1 cellular context compared by ENCODE assay signal in the genomic region with DNA sequence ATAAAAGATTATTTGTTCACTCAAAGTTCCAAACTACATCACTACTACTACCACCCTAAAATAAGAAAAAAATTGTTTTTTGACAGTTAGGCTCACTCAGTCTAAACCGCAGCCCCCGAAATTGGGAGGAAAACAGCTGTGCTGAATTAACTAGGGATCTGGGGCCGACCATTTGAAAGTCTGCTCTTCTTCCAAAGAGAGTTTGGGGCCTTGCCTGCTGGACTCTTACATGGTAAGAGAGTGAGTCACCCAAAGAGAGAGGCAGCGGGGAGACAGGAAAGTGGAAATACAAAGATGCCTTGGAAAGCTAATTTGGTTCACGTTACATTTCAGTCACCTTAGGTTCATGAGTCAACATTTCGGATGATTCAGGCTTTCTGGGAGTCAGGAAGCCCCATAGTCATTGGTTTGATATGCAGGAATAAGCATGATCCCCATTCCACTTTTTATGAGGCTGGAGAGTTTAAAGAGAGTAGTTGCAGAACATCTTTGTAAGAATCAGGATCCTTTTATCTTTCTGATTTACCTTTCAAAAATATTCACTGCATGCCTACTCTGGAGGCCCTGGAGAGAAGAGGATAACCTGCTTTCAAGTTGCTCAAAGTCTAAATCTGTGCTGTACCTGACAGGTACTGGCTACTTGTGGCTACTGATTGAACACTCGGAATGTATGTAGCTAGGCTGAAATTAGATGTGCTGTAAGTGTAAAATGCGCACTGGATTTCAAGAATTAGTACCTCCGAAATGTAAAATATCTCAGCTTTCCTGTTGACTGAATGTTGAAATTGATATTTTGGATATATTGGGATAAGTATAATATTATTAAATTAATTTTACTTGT.
A peak's percentile ranks its signal among the peaks of the same experiment; 100 is the strongest.
TF ChIP-seq lines count a peak whose summit lies in the region.

No MANE protein-coding gene starts in this region.

TF ChIP-seq in IMR-90, 13 proteins besides CTCF, POLR2A, EP300 and RAD21:
- TF ChIP-seq MXI1 (IDR thresholded peaks at IDR 0.05; ENCODE audit: borderline replicate concordance, low read depth, low read length), result 0 out of 2 replicates have a peak, but pooled peaks have one; percentile 38
- no peak for TF ChIP-seq MAZ (IDR thresholded peaks at IDR 0.05; ENCODE audit: borderline replicate concordance, low read depth, low read length)
- no peak for TF ChIP-seq RCOR1 (IDR thresholded peaks at IDR 0.05; ENCODE audit: insufficient replicate concordance, low read length)
- TF ChIP-seq, protein P1, sequence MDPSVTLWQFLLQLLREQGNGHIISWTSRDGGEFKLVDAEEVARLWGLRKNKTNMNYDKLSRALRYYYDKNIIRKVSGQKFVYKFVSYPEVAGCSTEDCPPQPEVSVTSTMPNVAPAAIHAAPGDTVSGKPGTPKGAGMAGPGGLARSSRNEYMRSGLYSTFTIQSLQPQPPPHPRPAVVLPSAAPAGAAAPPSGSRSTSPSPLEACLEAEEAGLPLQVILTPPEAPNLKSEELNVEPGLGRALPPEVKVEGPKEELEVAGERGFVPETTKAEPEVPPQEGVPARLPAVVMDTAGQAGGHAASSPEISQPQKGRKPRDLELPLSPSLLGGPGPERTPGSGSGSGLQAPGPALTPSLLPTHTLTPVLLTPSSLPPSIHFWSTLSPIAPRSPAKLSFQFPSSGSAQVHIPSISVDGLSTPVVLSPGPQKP (IDR thresholded peaks at IDR 0.05; ENCODE audit: borderline replicate concordance, low read depth, low read length), result no peak
- TF ChIP-seq FOS (IDR thresholded peaks at IDR 0.05; ENCODE audit: low read depth, low read length), result peak; percentile 99
- peak; percentile 56; the same call in 1 of the 2 replicates for TF ChIP-seq CEBPB (IDR thresholded peaks at IDR 0.05; ENCODE audit: low read depth, low read length)
- peak; percentile 77 for TF ChIP-seq MAFK (IDR thresholded peaks at IDR 0.05; ENCODE audit: low read depth, low read length)
- TF ChIP-seq CHD1 (IDR thresholded peaks at IDR 0.05; ENCODE audit: low read depth, low read length), result peak; percentile 91
- peak; percentile 91 for TF ChIP-seq BHLHE40 (IDR thresholded peaks at IDR 0.05; ENCODE audit: low read depth, low read length)
- TF ChIP-seq, protein P2, sequence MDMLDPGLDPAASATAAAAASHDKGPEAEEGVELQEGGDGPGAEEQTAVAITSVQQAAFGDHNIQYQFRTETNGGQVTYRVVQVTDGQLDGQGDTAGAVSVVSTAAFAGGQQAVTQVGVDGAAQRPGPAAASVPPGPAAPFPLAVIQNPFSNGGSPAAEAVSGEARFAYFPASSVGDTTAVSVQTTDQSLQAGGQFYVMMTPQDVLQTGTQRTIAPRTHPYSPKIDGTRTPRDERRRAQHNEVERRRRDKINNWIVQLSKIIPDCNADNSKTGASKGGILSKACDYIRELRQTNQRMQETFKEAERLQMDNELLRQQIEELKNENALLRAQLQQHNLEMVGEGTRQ (IDR thresholded peaks at IDR 0.05; ENCODE audit: low read depth, low read length), result no peak
- 0 out of 2 replicates have a peak, but pooled peaks have one; percentile 18 for TF ChIP-seq SMC3 (IDR thresholded peaks at IDR 0.05; ENCODE audit: low read depth, low read length)
- TF ChIP-seq RFX5 (IDR thresholded peaks at IDR 0.05; ENCODE audit: low read depth, low read length), result no peak
- peak; percentile 90 for TF ChIP-seq NFE2L2 (IDR thresholded peaks at IDR 0.05; ENCODE audit: low read depth, low read length)
